In the genomic region with DNA sequence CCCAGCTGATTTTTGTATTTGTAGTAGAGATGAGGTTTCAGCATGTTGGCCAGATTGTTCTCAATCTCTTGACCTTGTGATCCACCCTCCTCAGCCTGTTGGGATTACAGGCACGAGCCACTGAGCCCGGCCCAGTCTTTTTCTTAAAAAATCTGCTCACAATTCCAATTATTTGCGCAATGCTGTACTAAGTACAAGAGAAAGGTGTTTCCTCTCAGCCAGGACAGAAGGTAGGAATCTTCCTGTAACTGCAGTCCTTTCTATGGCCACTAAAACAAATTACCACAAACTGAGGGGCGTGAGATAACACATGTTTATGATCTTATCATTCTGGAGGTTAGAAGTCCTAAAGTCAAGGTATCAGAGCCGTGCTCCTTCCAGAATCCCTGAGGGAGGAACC, we compare ENCODE assay signal across 22 cellular contexts. TPM values are rescaled to one million over a fixed set of nuclear protein-coding genes. Genes with fewer than 3 reads are reported as not detected.
A peak's percentile ranks its signal among the peaks of the same experiment; 100 is the strongest.
DNase-seq lines count a peak whose midpoint lies in the region; ATAC-seq, FAIRE-seq and TF ChIP-seq lines count a peak whose summit lies in the region.
"Had no signal": no experiment of that assay in that cellular context is flagged by ENCODE, and none has a peak within 500 bp of the region (broad histone marks: within the 10 kb centered on the region; RNA-seq: fewer than 3 reads in every experiment).

No MANE protein-coding gene starts in this region.

- no peak overlapping the region for H3K14ac ChIP-seq in H1 (ENCODE audit: insufficient read length)

- peaks cover 3% of the 10 kb centered on the region for H3K36me3 Mint-ChIP-seq in CD4-positive, CD25-positive, alpha-beta regulatory T cell
- no peaks in the 10 kb centered on the region for H3K36me3 Mint-ChIP-seq in osteocyte (ENCODE audit: unreplicated experiment)
- H3K36me3 Mint-ChIP-seq: brain had no signal

- no peaks in the 10 kb centered on the region for H3K9me3 Mint-ChIP-seq in CD4-positive, CD25-positive, alpha-beta regulatory T cell
- no peaks in the 10 kb centered on the region for H3K9me3 Mint-ChIP-seq in osteocyte (ENCODE audit: unreplicated experiment)
- H3K9me3 Mint-ChIP-seq: activated CD4-positive, alpha-beta T cell treated with anti-CD3 and anti-CD28 coated beads, Interleukin-2, amount 10 ng/mL, durations not matched to agents 24 days and 14 days had no signal

- no peak overlapping the region for H3K4me2 ChIP-seq in H1 (ENCODE audit: insufficient read depth in 1 of 2, low read depth in 2 of 2, low read length in 2 of 2)

- H3K18ac ChIP-seq in H1 (ENCODE audit: extremely low read depth, low read length) = no peak overlapping the region

- 94% methylated on average over 5 of the region's 5 CpGs; no CpG with 5 or more reads in 1 of the 2 experiments for WGBS in H1 (ENCODE audit: extremely low coverage in 1 of 2, insufficient coverage in 1 of 2, insufficient read length in 1 of 2, insufficient replicate concordance in 2 of 2, low coverage in 1 of 2, low lambda C conversion rate in 2 of 2, missing lambda C conversion rate in 1 of 2), 2 experiments

- no peak overlapping the region; the same call in 1 of the 2 replicates for H2AFZ ChIP-seq in H1 (ENCODE audit: low read length)

- peak overlapping the region; percentile 97; the same call in 1 of the 2 replicates for H2BK15ac ChIP-seq in H1 (ENCODE audit: low read length)

- no peak for ATAC-seq in CD4-positive, CD25-positive, alpha-beta regulatory T cell (ENCODE audit: low read depth in 2 of 2)
- ATAC-seq in lower lobe of right lung = no peak
- ATAC-seq: HCT116, pancreas, sciatic nerve had no signal

- peaks cover 14% of the 10 kb centered on the region for H3K27me3 Mint-ChIP-seq in CD4-positive, CD25-positive, alpha-beta regulatory T cell
- no peaks in the 10 kb centered on the region for H3K27me3 Mint-ChIP-seq in osteocyte (ENCODE audit: unreplicated experiment)

- no peak overlapping the region for H2BK20ac ChIP-seq in H1 (ENCODE audit: low read length)

- H3K36me3 ChIP-seq in CD4-positive, CD25-positive, alpha-beta regulatory T cell (ENCODE audit: control insufficient read depth, insufficient read depth, low read length) = no peaks in the 10 kb centered on the region
- H3K36me3 ChIP-seq in H7 (replicated peaks; ENCODE audit: control insufficient read depth, insufficient read depth, low read length) (no peaks in the 10 kb centered on the region), H1 (ENCODE audit: control insufficient read depth in 2 of 4, insufficient read depth in 4 of 4, low read length in 3 of 4) (no peaks in the 10 kb centered on the region), lower lobe of right lung (no peaks in the 10 kb centered on the region)
- H3K36me3 ChIP-seq: pancreas had no signal

- TF ChIP-seq POLR2A in H1 (IDR thresholded peaks at IDR 0.05; ENCODE audit: control extremely low read depth in 1 of 2, low read depth in 2 of 2, low read length in 2 of 2) = no peak

- H3K27me3 ChIP-seq in CD4-positive, CD25-positive, alpha-beta regulatory T cell (ENCODE audit: control insufficient read depth, insufficient read depth, low read length) = no peaks in the 10 kb centered on the region
- H3K27me3 ChIP-seq in H7 (ENCODE audit: control insufficient read depth, insufficient read depth, low read length) (peaks cover 8% of the 10 kb centered on the region), H1 (replicated peaks in 1 of 4; ENCODE audit: control insufficient read depth in 3 of 4, extremely low read depth in 1 of 4, insufficient read depth in 3 of 4, low read length in 3 of 4) (peaks cover 0 to 11% (median 0%) of the 10 kb centered on the region in 4 experiments; a peak in 3 of 7 replicates), lower lobe of right lung (ENCODE audit: low read depth) (no peaks in the 10 kb centered on the region)
- H3K27me3 ChIP-seq: pancreas had no signal

- H3K79me2 ChIP-seq in H1 (ENCODE audit: control insufficient read depth in 1 of 2, insufficient read depth in 2 of 2, low read length in 2 of 2) = no peaks in the 10 kb centered on the region

- no peak overlapping the region for H3K23ac ChIP-seq in H1 (ENCODE audit: insufficient read length)

- TF ChIP-seq RAD21 in H1 (IDR thresholded peaks at IDR 0.05 in 1 of 2, conservative IDR thresholded peaks at IDR 0.05 in 1 of 2; ENCODE audit: low read depth in 2 of 2, low read length in 2 of 2) = no peak

- no peak for FAIRE-seq in H1 (lab: Jason Lieb, UNC)
- FAIRE-seq: colon, pancreas had no signal

- H3K4me3 Mint-ChIP-seq in CD4-positive, CD25-positive, alpha-beta regulatory T cell = peak overlapping the region; percentile 13 to 57 (median 18)
- H3K4me3 Mint-ChIP-seq in osteocyte (ENCODE audit: unreplicated experiment) = peak overlapping the region; percentile 12
- H3K4me3 Mint-ChIP-seq: activated CD4-positive, alpha-beta T cell treated with anti-CD3 and anti-CD28 coated beads, Interleukin-2, amount 10 ng/mL, durations not matched to agents 24 days and 14 days; brain had no signal

- H2BK12ac ChIP-seq in H1 (ENCODE audit: low read depth, low read length) = no peak overlapping the region

- H3K4ac ChIP-seq in H1 (replicated peaks; ENCODE audit: insufficient read length, low read depth, low read length) = no peak overlapping the region

- CTCF ChIA-PET in H1 (lab: Charles Lee; ENCODE audit: partially characterized antibody) = interaction anchor here (1.1 to 5.2 kb wide), 5 partner anchors 9 to 51 kb away, joined by 5 to 25 read pairs (median 6); no protein-coding TSS in a partner anchor

- POLR2A ChIA-PET in H1 (lab: Charles Lee; ENCODE audit: partially characterized antibody) = interaction anchor here (0.6 to 1.6 kb wide), 4 partner anchors 8 to 94 kb away, joined by 3 to 5 read pairs (median 4); no protein-coding TSS in a partner anchor

- in situ Hi-C loops in GM13976 (cut with MboI; ENCODE audit: low sequenced_read_pairs, unreplicated experiment) = no loop called here

- intact Hi-C loops in lower lobe of right lung (cut with DNase I) = no loop called here

- peaks cover 5% of the 10 kb centered on the region for H3K4me1 ChIP-seq in CD4-positive, CD25-positive, alpha-beta regulatory T cell (ENCODE audit: control insufficient read depth, insufficient read depth, low read length, poor library complexity, severe bottlenecking)
- H3K4me1 ChIP-seq in H1 (replicated peaks in 1 of 4; ENCODE audit: control insufficient read depth in 3 of 4, insufficient read depth in 4 of 4, low read length in 3 of 4) (peaks cover 0 to 3% (median 0%) of the 10 kb centered on the region in 4 experiments; a peak in 2 of 7 replicates), lower lobe of right lung (peaks cover 10% of the 10 kb centered on the region)
- H3K4me1 ChIP-seq: pancreas had no signal

- H3K9ac ChIP-seq in H1 (replicated peaks in 1 of 4; ENCODE audit: extremely low read depth in 1 of 4, low read depth in 3 of 4, low read length in 3 of 4) = no peak overlapping the region

- no peaks in the 10 kb centered on the region for H3K79me1 ChIP-seq in H1 (ENCODE audit: low read depth, low read length)

- H3K27ac Mint-ChIP-seq in CD4-positive, CD25-positive, alpha-beta regulatory T cell = peak overlapping the region in 1 of 3 donors; percentile 47
- no peak overlapping the region for H3K27ac Mint-ChIP-seq in osteocyte (ENCODE audit: unreplicated experiment)
- H3K27ac Mint-ChIP-seq: activated CD4-positive, alpha-beta T cell treated with anti-CD3 and anti-CD28 coated beads, Interleukin-2, amount 10 ng/mL, durations not matched to agents 24 days and 14 days; brain had no signal

- H4K5ac ChIP-seq in H1 (ENCODE audit: insufficient read length, low read depth, low read length) = no peak overlapping the region

- no peak for DNase-seq in CD4-positive, CD25-positive, alpha-beta regulatory T cell
- peak; percentile 7 for DNase-seq in H7
- no peak for DNase-seq in H1 (ENCODE audit: low read depth in 1 of 2, low spot score in 2 of 2)
- no peak for DNase-seq in osteocyte (ENCODE audit: extremely low spot score, unreplicated experiment)
- no peak for DNase-seq in D341Med (ENCODE audit: low spot score)
- DNase-seq in GM13976 (ENCODE audit: low spot score) = no peak
- no peak for DNase-seq in lower lobe of right lung
- DNase-seq in H4 (ENCODE audit: low spot score) = no peak
- DNase-seq: activated CD4-positive, alpha-beta T cell treated with anti-CD3 and anti-CD28 coated beads, Interleukin-2, amount 10 ng/mL, durations not matched to agents 24 days and 14 days; GDM1; KG1; mesenchymal stem cell; NCI-H1048; NCI-H2081 treated with DMSO at 0.1 percent for 48 hours; NCI-H446 treated with DMSO at 0.1 percent for 48 hours; pancreas; stimulated activated CD4-positive, alpha-beta T cell treated with anti-CD3 and anti-CD28 coated beads, Interleukin-15, amount 100 ng/mL, for 24 hours; T-helper 2 cell had no signal

- peaks cover 5 to 30% (median 20%) of the 10 kb centered on the region in 4 donors for H3K4me1 Mint-ChIP-seq in CD4-positive, CD25-positive, alpha-beta regulatory T cell
- H3K4me1 Mint-ChIP-seq in osteocyte (ENCODE audit: unreplicated experiment) = peaks cover 9% of the 10 kb centered on the region

- TF ChIP-seq EP300 in H1 (IDR thresholded peaks at IDR 0.05; ENCODE audit: borderline replicate concordance in 1 of 2, low read depth in 2 of 2, low read length in 2 of 2) = no peak

- no peak overlapping the region for H3K4me3 ChIP-seq in CD4-positive, CD25-positive, alpha-beta regulatory T cell (ENCODE audit: low read depth, low read length)
- H3K4me3 ChIP-seq in H7 (ENCODE audit: insufficient read depth, low read depth, low read length) (no peak overlapping the region), H1 (ENCODE audit: extremely low read depth in 1 of 4, insufficient read depth in 2 of 4, low read depth in 3 of 4, low read length in 4 of 4) (no peak overlapping the region), lower lobe of right lung (no peak overlapping the region)
- H3K4me3 ChIP-seq: pancreas had no signal

- no peaks in the 10 kb centered on the region; the same call in 1 of the 2 replicates for H3K23me2 ChIP-seq in H1 (ENCODE audit: low read depth, low read length)

- H2BK5ac ChIP-seq in H1 (ENCODE audit: low read depth, low read length) = no peak overlapping the region

- no peak for TF ChIP-seq CTCF in H1 (IDR thresholded peaks at IDR 0.05; ENCODE audit: control extremely low read depth in 1 of 3, insufficient read depth in 1 of 3, low read depth in 1 of 3, low read length in 3 of 3)
- TF ChIP-seq CTCF in osteocyte (IDR thresholded peaks at IDR 0.05) = no peak
- no peak for TF ChIP-seq CTCF in GM13976 (IDR thresholded peaks at IDR 0.05; ENCODE audit: borderline replicate concordance, control extremely low read depth, extremely low read depth, insufficient read depth, missing control alignments)
- no peak for TF ChIP-seq CTCF in lower lobe of right lung (IDR thresholded peaks at IDR 0.05)

- H3K9me3 ChIP-seq in CD4-positive, CD25-positive, alpha-beta regulatory T cell (ENCODE audit: control insufficient read depth in 2 of 2, low read length in 2 of 2) = no peaks in the 10 kb centered on the region
- no peaks in the 10 kb centered on the region for H3K9me3 ChIP-seq in H1 (ENCODE audit: insufficient read depth in 2 of 2, low read depth in 1 of 2, low read length in 1 of 2)
- H3K9me3 ChIP-seq in lower lobe of right lung = no peaks in the 10 kb centered on the region
- H3K9me3 ChIP-seq: pancreas had no signal

- H2AK5ac ChIP-seq in H1 (ENCODE audit: low read depth, low read length) = no peak overlapping the region

- no peaks in the 10 kb centered on the region for H4K20me1 ChIP-seq in H1 (replicated peaks in 1 of 2; ENCODE audit: control insufficient read depth in 1 of 2, insufficient read depth in 2 of 2, low read length in 2 of 2)

- no peak overlapping the region for H2BK120ac ChIP-seq in H1 (replicated peaks; ENCODE audit: low read depth, low read length)

- no peak overlapping the region for H3K27ac ChIP-seq in CD4-positive, CD25-positive, alpha-beta regulatory T cell (ENCODE audit: insufficient read depth, low read length, poor library complexity, severe bottlenecking)
- H3K27ac ChIP-seq in H1 (ENCODE audit: low read depth, low read length) = no peak overlapping the region
- H3K27ac ChIP-seq in lower lobe of right lung = no peak overlapping the region
- H3K27ac ChIP-seq: pancreas had no signal

- H3K56ac ChIP-seq in H1 (replicated peaks; ENCODE audit: insufficient read length, low read depth, low read length) = no peak overlapping the region

- peak overlapping the region; percentile 12 for H4K91ac ChIP-seq in H1 (replicated peaks; ENCODE audit: insufficient read length, low read length)

- H4K8ac ChIP-seq in H1 (ENCODE audit: extremely low read depth, insufficient read depth, low read length) = no peak overlapping the region

RNA-seq across cellular contexts. Expression of a gene that starts 6.9 kb away (rescaled TPM):
- total RNA-seq in CD4-positive, CD25-positive, alpha-beta regulatory T cell = 1.8 TPM
- 10 to 100 TPM in 3 of 4 donors, 1 to 10 TPM in 1; 4.7 to 13.2 (median 10.8) TPM for polyA plus RNA-seq in CD4-positive, CD25-positive, alpha-beta regulatory T cell
- 8.3 and 12.1 TPM in 2 replicates for total RNA-seq in H7 (2014; rRNA removed; shearing (Covaris generic))
- 4.3 TPM in 2 replicates for total RNA-seq in H1 (2021; fragmentation: NEBNext Ultra II Directional; extraction: Animal tissue kit (Norgen Biotek cat#: 25700))
- polyA plus RNA-seq in H1 (2011; rRNA removed) = 1.2 and 1.5 TPM in 2 replicates
- polyA plus RNA-seq in H1 (2011; cell fraction: cytosol; rRNA removed) = 1.5 TPM
- polyA plus RNA-seq in H1 (2011; cell fraction: nucleus; rRNA removed) = 1.0 TPM
- polyA plus RNA-seq in H1 (2012, experiment 1 of 2) = 1.7 to 2.4 TPM (median 1.9 TPM) in 4 replicates
- 1.7 TPM for polyA plus RNA-seq in H1 (2012, experiment 2 of 2)
- polyA plus RNA-seq in H1 (2013, experiment 1 of 2) = 8.8 TPM
- polyA plus RNA-seq in H1 (2013, experiment 2 of 2) = 8.4 TPM
- 0.15 TPM in 1 of 2 replicates, not detected in the other for polyA minus RNA-seq in H1 (2011; rRNA and poly(A)+ RNA removed)
- not detected for polyA minus RNA-seq in H1 (2011; cell fraction: cytosol; rRNA and poly(A)+ RNA removed)
- 0.70 TPM for polyA minus RNA-seq in H1 (2011; cell fraction: nucleus; rRNA and poly(A)+ RNA removed)
- total RNA-seq in osteocyte (7.5 and 7.9 TPM in 2 replicates), lower lobe of right lung (4.3 TPM)
- 33.0 and 33.6 TPM in 2 replicates for total RNA-seq in H4 (2014; rRNA removed; shearing (Covaris generic))

RNA-seq across cellular contexts. Expression of a gene that starts 28.6 kb away (rescaled TPM):
- total RNA-seq in CD4-positive, CD25-positive, alpha-beta regulatory T cell = 34.6 TPM
- 1 to 10 TPM; 3.5 to 9.1 (median 6.3) TPM for polyA plus RNA-seq in CD4-positive, CD25-positive, alpha-beta regulatory T cell
- total RNA-seq in H7 (2014; rRNA removed; shearing (Covaris generic)) = 0.90 and 5.0 TPM in 2 replicates
- total RNA-seq in H1 (2021; fragmentation: NEBNext Ultra II Directional; extraction: Animal tissue kit (Norgen Biotek cat#: 25700)) = 9.9 and 10.6 TPM in 2 replicates
- polyA plus RNA-seq in H1 (2011; rRNA removed) = 2.8 and 4.1 TPM in 2 replicates
- 3.5 TPM for polyA plus RNA-seq in H1 (2011; cell fraction: cytosol; rRNA removed)
- polyA plus RNA-seq in H1 (2011; cell fraction: nucleus; rRNA removed) = 5.0 TPM
- polyA plus RNA-seq in H1 (2012, experiment 1 of 2) = 2.8 to 8.3 TPM (median 4.5 TPM) in 4 replicates
- 1.6 TPM for polyA plus RNA-seq in H1 (2012, experiment 2 of 2)
- 3.4 TPM for polyA plus RNA-seq in H1 (2013, experiment 1 of 2)
- 2.8 TPM for polyA plus RNA-seq in H1 (2013, experiment 2 of 2)
- polyA minus RNA-seq in H1 (2011; rRNA and poly(A)+ RNA removed) = 7.5 and 8.2 TPM in 2 replicates
- 8.1 TPM for polyA minus RNA-seq in H1 (2011; cell fraction: cytosol; rRNA and poly(A)+ RNA removed)
- polyA minus RNA-seq in H1 (2011; cell fraction: nucleus; rRNA and poly(A)+ RNA removed) = 6.9 TPM
- total RNA-seq in osteocyte = 14.3 and 16.5 TPM in 2 replicates
- total RNA-seq in lower lobe of right lung = 24.6 TPM
- 1.2 and 1.5 TPM in 2 replicates for total RNA-seq in H4 (2014; rRNA removed; shearing (Covaris generic))

RNA-seq across cellular contexts. Expression of a gene that starts 58.2 kb away (rescaled TPM):
- total RNA-seq in CD4-positive, CD25-positive, alpha-beta regulatory T cell = 9.8 TPM
- polyA plus RNA-seq in CD4-positive, CD25-positive, alpha-beta regulatory T cell = 10 to 100 TPM; 58.3 to 72.0 (median 62.1) TPM
- total RNA-seq in H7 (2014; rRNA removed; shearing (Covaris generic)) = 95.3 and 129 TPM in 2 replicates
- total RNA-seq in H1 (2021; fragmentation: NEBNext Ultra II Directional; extraction: Animal tissue kit (Norgen Biotek cat#: 25700)) = 1.8 and 2.3 TPM in 2 replicates
- polyA plus RNA-seq in H1 (2011; rRNA removed) = 207 and 234 TPM in 2 replicates
- 156 TPM for polyA plus RNA-seq in H1 (2011; cell fraction: cytosol; rRNA removed)
- 119 TPM for polyA plus RNA-seq in H1 (2011; cell fraction: nucleus; rRNA removed)
- polyA plus RNA-seq in H1 (2012, experiment 1 of 2) = 81.4 to 99.0 TPM (median 90.3 TPM) in 4 replicates
- polyA plus RNA-seq in H1 (2012, experiment 2 of 2) = 91.1 TPM
- 59.7 TPM for polyA plus RNA-seq in H1 (2013, experiment 1 of 2)
- polyA plus RNA-seq in H1 (2013, experiment 2 of 2) = 59.1 TPM
- polyA minus RNA-seq in H1 (2011; rRNA and poly(A)+ RNA removed) = 22.3 and 26.0 TPM in 2 replicates
- polyA minus RNA-seq in H1 (2011; cell fraction: cytosol; rRNA and poly(A)+ RNA removed) = 56.2 TPM
- polyA minus RNA-seq in H1 (2011; cell fraction: nucleus; rRNA and poly(A)+ RNA removed) = 38.7 TPM
- total RNA-seq in osteocyte (17.2 and 18.0 TPM in 2 replicates), lower lobe of right lung (72.9 TPM)
- 290 and 329 TPM in 2 replicates for total RNA-seq in H4 (2014; rRNA removed; shearing (Covaris generic))
